ENCODE assay signal across 18 cellular contexts in the genomic region with DNA sequence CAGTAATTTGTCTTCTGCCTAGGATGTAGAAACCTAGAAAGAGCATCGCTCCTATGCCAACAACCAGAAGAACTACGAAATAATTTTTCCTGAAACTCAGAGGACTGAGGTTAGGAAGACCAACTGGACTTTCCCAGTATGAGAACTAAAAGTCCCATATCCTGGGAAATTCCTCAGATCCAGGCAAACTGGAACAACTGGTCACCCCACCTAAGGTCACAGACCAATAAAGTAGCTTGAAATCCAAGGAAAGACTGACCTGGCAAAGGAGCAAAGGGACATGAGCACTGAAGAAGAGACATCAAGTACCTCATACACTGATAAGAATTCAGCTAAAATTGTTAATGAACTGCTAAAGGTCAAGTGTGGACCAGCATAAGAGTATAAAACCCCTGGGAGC. TPM values are rescaled to one million over a fixed set of nuclear protein-coding genes. Genes with fewer than 3 reads are reported as not detected.
A peak's percentile ranks its signal among the peaks of the same experiment; 100 is the strongest.
DNase-seq lines count a peak whose midpoint lies in the region; ATAC-seq, FAIRE-seq and TF ChIP-seq lines count a peak whose summit lies in the region.
"Had no signal": no experiment of that assay in that cellular context is flagged by ENCODE, and none has a peak within 500 bp of the region (broad histone marks: within the 10 kb centered on the region; RNA-seq: fewer than 3 reads in every experiment).

No MANE protein-coding gene starts in this region.

- no peaks in the 10 kb centered on the region for H3F3A ChIP-seq in PC-3 (ENCODE audit: low read length, unreplicated experiment)

- H3K4me3 Mint-ChIP-seq in activated naive CD8-positive, alpha-beta T cell treated with anti-CD3 and anti-CD28 coated beads, Interleukin-2, amount 50 U/mL, for 24 hours, result no peak overlapping the region
- no peak overlapping the region for H3K4me3 Mint-ChIP-seq in activated naive CD8-positive, alpha-beta T cell treated with anti-CD3 and anti-CD28 coated beads for 36 hours
- H3K4me3 Mint-ChIP-seq in naive B cell (peak overlapping the region in 2 of 8 donors; percentile 28 to 78), endothelial cell (ENCODE audit: unreplicated experiment) (no peak overlapping the region)
- H3K4me3 Mint-ChIP-seq: H9 had no signal

- H3K9me3 Mint-ChIP-seq in activated naive CD8-positive, alpha-beta T cell treated with anti-CD3 and anti-CD28 coated beads, Interleukin-2, amount 50 U/mL, for 24 hours, result peaks cover 30% of the 10 kb centered on the region
- H3K9me3 Mint-ChIP-seq in activated naive CD8-positive, alpha-beta T cell treated with anti-CD3 and anti-CD28 coated beads for 36 hours, result peaks cover 25% of the 10 kb centered on the region
- H3K9me3 Mint-ChIP-seq in naive B cell, result peaks cover 4 to 36% (median 20%) of the 10 kb centered on the region in 7 donors
- H3K9me3 Mint-ChIP-seq in endothelial cell (ENCODE audit: unreplicated experiment), result no peaks in the 10 kb centered on the region

- H3K36me3 ChIP-seq in PC-3 (ENCODE audit: low read depth, low read length), result no peaks in the 10 kb centered on the region; the same call in 1 of the 2 replicates

- H2AFZ ChIP-seq in PC-3 (ENCODE audit: low read length), result no peak overlapping the region

- H3K9me2 ChIP-seq in PC-3 (replicated peaks; ENCODE audit: low read length), result no peaks in the 10 kb centered on the region

- POLR2A ChIA-PET in PC-3 (lab: Charles Lee; ENCODE audit: unreplicated experiment), result no interaction called here

- H3K4me1 ChIP-seq in PC-3 (ENCODE audit: insufficient read depth, low read length) (peaks cover 21% of the 10 kb centered on the region), foreskin keratinocyte (peaks cover 18% of the 10 kb centered on the region)

- no peaks in the 10 kb centered on the region for H4K20me1 ChIP-seq in PC-3 (ENCODE audit: low read length)

- no peaks in the 10 kb centered on the region for H3K9me3 ChIP-seq in PC-3 (ENCODE audit: low read length)

- ATAC-seq in activated naive CD8-positive, alpha-beta T cell treated with anti-CD3 and anti-CD28 coated beads, Interleukin-2, amount 50 U/mL, for 24 hours, result no peak
- ATAC-seq in PC-3 (no peak), naive B cell (ENCODE audit: low read depth in 2 of 2) (no peak), foreskin keratinocyte (no peak)
- ATAC-seq: Right ventricle myocardium inferior had no signal

- intact Hi-C loops in PC-3 (cut with micrococcal nuclease), result no loop called here

- FAIRE-seq in D721Med (lab: Jason Lieb, UNC), result no peak
- FAIRE-seq: A204.1, RCC 7860 had no signal

- H3K79me2 ChIP-seq in PC-3 (ENCODE audit: low read length), result peaks cover 11% of the 10 kb centered on the region

- peaks cover 39% of the 10 kb centered on the region for H3K4me1 Mint-ChIP-seq in activated naive CD8-positive, alpha-beta T cell treated with anti-CD3 and anti-CD28 coated beads, Interleukin-2, amount 50 U/mL, for 24 hours
- peaks cover 23% of the 10 kb centered on the region for H3K4me1 Mint-ChIP-seq in activated naive CD8-positive, alpha-beta T cell treated with anti-CD3 and anti-CD28 coated beads for 36 hours
- H3K4me1 Mint-ChIP-seq in naive B cell, result peaks cover 30 to 36% (median 30%) of the 10 kb centered on the region in 3 donors
- no peaks in the 10 kb centered on the region for H3K4me1 Mint-ChIP-seq in endothelial cell (ENCODE audit: unreplicated experiment)

- no peak for TF ChIP-seq CTCF in PC-3 (conservative IDR thresholded peaks at IDR 0.05; ENCODE audit: low read depth, low read length)
- no peak for TF ChIP-seq CTCF in endothelial cell (IDR thresholded peaks at IDR 0.05; ENCODE audit: unreplicated experiment)
- TF ChIP-seq CTCF in D721Med (IDR thresholded peaks at IDR 0.05; ENCODE audit: insufficient read depth, missing control alignments), result no peak
- TF ChIP-seq CTCF in foreskin keratinocyte (conservative IDR thresholded peaks at IDR 0.05), result no peak

- H3K27me3 Mint-ChIP-seq in activated naive CD8-positive, alpha-beta T cell treated with anti-CD3 and anti-CD28 coated beads, Interleukin-2, amount 50 U/mL, for 24 hours, result no peaks in the 10 kb centered on the region
- H3K27me3 Mint-ChIP-seq in activated naive CD8-positive, alpha-beta T cell treated with anti-CD3 and anti-CD28 coated beads for 36 hours, result no peaks in the 10 kb centered on the region
- H3K27me3 Mint-ChIP-seq in naive B cell (no peaks in the 10 kb centered on the region), endothelial cell (ENCODE audit: unreplicated experiment) (no peaks in the 10 kb centered on the region)

- no peaks in the 10 kb centered on the region for H3K27me3 ChIP-seq in PC-3 (ENCODE audit: low read length)
- no peaks in the 10 kb centered on the region for H3K27me3 ChIP-seq in foreskin keratinocyte

- no peak overlapping the region for H3K4me2 ChIP-seq in PC-3 (ENCODE audit: low read length)
- H3K4me2 ChIP-seq: KMS-11 had no signal

- H3K9ac ChIP-seq in PC-3 (ENCODE audit: low read length), result no peak overlapping the region
- H3K9ac ChIP-seq: KMS-11 had no signal

- BruUV-seq in PC-3 (replicated peaks; lab: Mats Ljungman, UMichigan), result no TSS peak

- CTCF ChIA-PET in PC-3 (lab: Charles Lee), result interaction anchor here (1.0 kb wide), 1 partner anchor 19 kb away, joined by 3 read pairs; no protein-coding TSS in a partner anchor

- no peak for DNase-seq in activated naive CD8-positive, alpha-beta T cell treated with anti-CD3 and anti-CD28 coated beads, Interleukin-2, amount 50 U/mL, for 24 hours
- DNase-seq in activated naive CD8-positive, alpha-beta T cell treated with anti-CD3 and anti-CD28 coated beads for 36 hours, result no peak
- DNase-seq in PC-3 (peak; percentile 21), naive B cell (no peak), endothelial cell (ENCODE audit: low spot score) (no peak), D721Med (ENCODE audit: insufficient read length, low spot score) (no peak), foreskin keratinocyte (no peak)
- DNase-seq: DMS79; H9; NCI-H1417 treated with DMSO at 0.1 percent for 48 hours; NCI-H2029 treated with DMSO at 0.1 percent for 48 hours; NCI-H748 treated with DMSO at 0.1 percent for 48 hours; NK-92 treated with Interleukin-12 subunit alpha and Interleukin-12 subunit beta, amount 100 ng/mL, for 24 hours had no signal

- peak overlapping the region; percentile 49 for H3K27ac Mint-ChIP-seq in activated naive CD8-positive, alpha-beta T cell treated with anti-CD3 and anti-CD28 coated beads, Interleukin-2, amount 50 U/mL, for 24 hours
- no peak overlapping the region for H3K27ac Mint-ChIP-seq in activated naive CD8-positive, alpha-beta T cell treated with anti-CD3 and anti-CD28 coated beads for 36 hours
- H3K27ac Mint-ChIP-seq in naive B cell (peak overlapping the region; percentile 41 to 96 (median 86)), endothelial cell (ENCODE audit: unreplicated experiment) (no peak overlapping the region)
- H3K27ac Mint-ChIP-seq: H9 had no signal

- peaks cover 32% of the 10 kb centered on the region for H3K36me3 Mint-ChIP-seq in activated naive CD8-positive, alpha-beta T cell treated with anti-CD3 and anti-CD28 coated beads, Interleukin-2, amount 50 U/mL, for 24 hours (ENCODE audit: low read depth)
- H3K36me3 Mint-ChIP-seq in activated naive CD8-positive, alpha-beta T cell treated with anti-CD3 and anti-CD28 coated beads for 36 hours, result peaks cover 42% of the 10 kb centered on the region
- H3K36me3 Mint-ChIP-seq in naive B cell (peaks cover 7 to 14% of the 10 kb centered on the region in 2 donors), endothelial cell (ENCODE audit: low read depth, unreplicated experiment) (peaks cover 19% of the 10 kb centered on the region)

- no peak overlapping the region for H3K27ac ChIP-seq in PC-3 (ENCODE audit: low read length)
- no peak overlapping the region for H3K27ac ChIP-seq in foreskin keratinocyte
- H3K27ac ChIP-seq: KMS-11 had no signal

- no peak overlapping the region for H3K4me3 ChIP-seq in PC-3 (ENCODE audit: low read length)

RNA-seq across cellular contexts. Expression of gene RPL39L, which starts 6.6 kb away (rescaled TPM):
- 10 to 100 TPM; 14.7 to 17.7 TPM for total RNA-seq in activated naive CD8-positive, alpha-beta T cell treated with anti-CD3 and anti-CD28 coated beads for 36 hours
- total RNA-seq in PC-3 (2014; rRNA removed) (155 and 175 TPM in 2 replicates), endothelial cell (ENCODE audit: unreplicated experiment) (8.9 TPM), foreskin keratinocyte (48.2 and 49.3 TPM in 2 replicates)
- polyA plus RNA-seq in naive B cell (ENCODE audit: low read depth in 6 of 6) (10 to 100 TPM in 5 of 6 donors, 1 to 10 TPM in 1; 3.3 to 12.6 (median 10.6) TPM), foreskin keratinocyte (65.7 and 68.3 TPM in 2 replicates)
- total RNA-seq: HT-29 had no signal

Comparison
In these comparisons a context has a peak if more than half of its experiments do, and no peak if none do; other contexts are left out.
1. H3K27ac Mint-ChIP-seq: peak in activated naive CD8-positive, alpha-beta T cell treated with anti-CD3 and anti-CD28 coated beads, Interleukin-2, amount 50 U/mL, for 24 hours (single experiment) and naive B cell (6 of 6); none in activated naive CD8-positive, alpha-beta T cell treated with anti-CD3 and anti-CD28 coated beads for 36 hours (single experiment) and endothelial cell (single experiment).